9 cellular contexts compared by ENCODE assay signal in genomic region chr20:3472105-3472504, GRCh38. TPM values are rescaled to one million over a fixed set of nuclear protein-coding genes. Genes with fewer than 3 reads are reported as not detected.
DNase-seq lines count a peak whose midpoint lies in the region; TF ChIP-seq lines count a peak whose summit lies in the region.
"Had no signal": no experiment of that assay in that cellular context is flagged by ENCODE, and none has a peak within 500 bp of the region (broad histone marks: within the 10 kb centered on the region; RNA-seq: fewer than 3 reads in every experiment).

No MANE protein-coding gene starts in this region.

- TF ChIP-seq CTCF in GM13977 (IDR thresholded peaks at IDR 0.05; ENCODE audit: extremely low read depth, insufficient read depth, missing control alignments): no peak
- TF ChIP-seq CTCF in fibroblast of mammary gland (conservative IDR thresholded peaks at IDR 0.05; ENCODE audit: control insufficient read depth, insufficient read depth, low read depth, low read length): no peak
- no peak for TF ChIP-seq CTCF in sigmoid colon (IDR thresholded peaks at IDR 0.05)

- WGBS in sigmoid colon, 2 donors: 49 to 75% methylated on average over 3 of the region's 3 CpGs

- TF ChIP-seq POLR2A in sigmoid colon (IDR thresholded peaks at IDR 0.05): no peak

- H3K27me3 ChIP-seq in SJSA1 (replicated peaks): no peaks in the 10 kb centered on the region
- no peaks in the 10 kb centered on the region for H3K27me3 ChIP-seq in sigmoid colon

- H3K27ac ChIP-seq in SJSA1 (no peak overlapping the region), sigmoid colon (no peak overlapping the region)

- H3K9me3 ChIP-seq in SJSA1 (replicated peaks) (no peaks in the 10 kb centered on the region), sigmoid colon (no peaks in the 10 kb centered on the region)

- peaks cover 6% of the 10 kb centered on the region for H3K36me3 ChIP-seq in SJSA1
- no peaks in the 10 kb centered on the region for H3K36me3 ChIP-seq in sigmoid colon

- H3K4me1 ChIP-seq in SJSA1 (replicated peaks) (peaks cover 16% of the 10 kb centered on the region), sigmoid colon (peaks cover 0 to 29% (median 24%) of the 10 kb centered on the region in 4 donors)

- peak overlapping the region; percentile 98 for H3K4me3 ChIP-seq in SJSA1
- H3K4me3 ChIP-seq in fibroblast of mammary gland (ENCODE audit: control insufficient read depth, low read depth, low read length): peak overlapping the region; percentile 85
- peak overlapping the region; percentile 80 to 98 (median 96) for H3K4me3 ChIP-seq in sigmoid colon

- in situ Hi-C loops in GM13977 (cut with MboI; ENCODE audit: low pct_unique_long_range_greater_than_20kb, low sequenced_read_pairs, unreplicated experiment): no loop called here

- peak; percentile 19 for DNase-seq in GM13977 (ENCODE audit: low spot score)
- no peak for DNase-seq in SJSA1 (ENCODE audit: low read depth in 1 of 2, low spot score in 2 of 2)
- no peak for DNase-seq in fibroblast of mammary gland (ENCODE audit: low read depth)
- no peak for DNase-seq in sigmoid colon
- DNase-seq in NCI-H524 (lab: John Stamatoyannopoulos, UW): no peak
- DNase-seq in COLO829 (ENCODE audit: low spot score): no peak
- no peak for DNase-seq in Ammon's horn (ENCODE audit: low spot score)
- no peak for DNase-seq in mucosa of gallbladder (ENCODE audit: low spot score)
- DNase-seq: left colon had no signal

- intact Hi-C loops in sigmoid colon (cut with DNase I): no loop called here

- TF ChIP-seq EP300 in sigmoid colon (IDR thresholded peaks at IDR 0.05): no peak

RNA-seq across cellular contexts. Expression of gene ATRN, which starts 1.3 kb away (rescaled TPM):
- 18.1 and 27.8 TPM in 2 replicates for total RNA-seq in SJSA1 (2014; rRNA removed; shearing (Covaris generic))
- total RNA-seq in sigmoid colon (10 to 100 TPM; 11.4 to 16.1 (median 13.4) TPM), mucosa of gallbladder (39.6 TPM)
- polyA plus RNA-seq in sigmoid colon: 1 to 10 TPM; 1.2 to 6.7 (median 1.4) TPM
